8 cellular contexts compared by ENCODE assay signal in genomic region chr15:90200534-90201139, GRCh38. TPM values are rescaled to one million over a fixed set of nuclear protein-coding genes. Genes with fewer than 3 reads are reported as not detected.
DNase-seq lines count a peak whose midpoint lies in the region; ATAC-seq and TF ChIP-seq lines count a peak whose summit lies in the region.

No MANE protein-coding gene starts in this region.

- H3K36me3 Mint-ChIP-seq in progenitor cell of endocrine pancreas (ENCODE audit: insufficient read depth) = no peaks in the 10 kb centered on the region

- H3K36me3 ChIP-seq in Peyer's patch = peaks cover 0 to 9% (median 0%) of the 10 kb centered on the region in 3 donors

- peak overlapping the region; percentile 77 for H3K4me3 ChIP-seq in AG09309 (ENCODE audit: control insufficient read depth, low read depth, low read length)
- H3K4me3 ChIP-seq in Peyer's patch = peak overlapping the region; percentile 68 to 96 (median 86)
- peak overlapping the region; percentile 58 for H3K4me3 ChIP-seq in fibroblast of pulmonary artery (replicated peaks; ENCODE audit: low read depth, low read length)

- H3K4me1 Mint-ChIP-seq in progenitor cell of endocrine pancreas (ENCODE audit: low read depth) = peaks cover 7% of the 10 kb centered on the region

- H3K4me1 ChIP-seq in Peyer's patch = peaks cover 0 to 31% (median 11%) of the 10 kb centered on the region in 4 donors

- H3K27me3 Mint-ChIP-seq in progenitor cell of endocrine pancreas = no peaks in the 10 kb centered on the region

- H3K27ac ChIP-seq in Peyer's patch = peak overlapping the region; percentile 84 to 94 (median 88)

- no peak for TF ChIP-seq POLR2A in Peyer's patch (IDR thresholded peaks at IDR 0.05)

- H3K4me3 Mint-ChIP-seq in progenitor cell of endocrine pancreas (ENCODE audit: low read depth) = peak overlapping the region; percentile 79

- no peak for DNase-seq in AG09309 (ENCODE audit: low read depth)
- no peak for DNase-seq in Peyer's patch
- no peak for DNase-seq in fibroblast of pulmonary artery (ENCODE audit: low read depth)
- DNase-seq in progenitor cell of endocrine pancreas (ENCODE audit: low spot score, unreplicated experiment) = no peak
- DNase-seq in Kasumi-1 (lab: John Stamatoyannopoulos, UW) = no peak
- no peak for DNase-seq in ecto neural progenitor cell (ENCODE audit: low spot score)
- no peak for DNase-seq in activated CD8-positive, alpha-beta memory T cell treated with anti-CD3 and anti-CD28 coated beads for 24 hours

- H3K9me3 Mint-ChIP-seq in progenitor cell of endocrine pancreas (ENCODE audit: low read depth) = no peaks in the 10 kb centered on the region

- peak overlapping the region; percentile 91 for H3K27ac Mint-ChIP-seq in progenitor cell of endocrine pancreas

- H3K9me3 ChIP-seq in Peyer's patch = no peaks in the 10 kb centered on the region

- peak; percentile 14 for ATAC-seq in GM21515 (IDR thresholded peaks at IDR 0.05; ENCODE audit: unreplicated experiment)

- H3K27me3 ChIP-seq in Peyer's patch = no peaks in the 10 kb centered on the region

- TF ChIP-seq CTCF in AG09309 (IDR thresholded peaks at IDR 0.05; ENCODE audit: control insufficient read depth, insufficient read depth, low read depth, low read length, missing control alignments) (no peak), Peyer's patch (IDR thresholded peaks at IDR 0.05) (no peak), fibroblast of pulmonary artery (IDR thresholded peaks at IDR 0.05; ENCODE audit: low read length, missing control alignments) (no peak), progenitor cell of endocrine pancreas (IDR thresholded peaks at IDR 0.05; ENCODE audit: unreplicated experiment) (no peak)

RNA-seq across cellular contexts. Expression of gene SEMA4B, which starts 0.5 kb away (rescaled TPM):
- total RNA-seq in Peyer's patch (100 to 1,000 TPM in 2 of 4 donors, 10 to 100 TPM in 2; 63.2 to 147 (median 91.3) TPM), progenitor cell of endocrine pancreas (36.4 and 41.9 TPM in 2 replicates)

RNA-seq across cellular contexts. Expression of gene CIB1, which starts 33.1 kb away (rescaled TPM):
- 100 to 1,000 TPM in 3 of 4 donors, 10 to 100 TPM in 1; 71.0 to 166 (median 130) TPM for total RNA-seq in Peyer's patch
- total RNA-seq in progenitor cell of endocrine pancreas = 28.3 and 30.3 TPM in 2 replicates

RNA-seq across cellular contexts. Expression of gene GDPGP1, which starts 33.4 kb away (rescaled TPM):
- total RNA-seq in Peyer's patch (10 to 100 TPM in 3 of 4 donors, 1 to 10 TPM in 1; 8.3 to 24.0 (median 19.6) TPM), progenitor cell of endocrine pancreas (7.8 and 8.6 TPM in 2 replicates)

RNA-seq across cellular contexts. Expression of gene TTLL13, which starts 48.7 kb away (rescaled TPM):
- total RNA-seq in Peyer's patch (not detected), progenitor cell of endocrine pancreas (0.69 TPM in 1 of 2 replicates, not detected in the other)
